Comparison of ENCODE assay signal across 20 cellular contexts in genomic region chr9:111991179-111991578, GRCh38.
A peak's percentile ranks its signal among the peaks of the same experiment; 100 is the strongest.
DNase-seq lines count a peak whose midpoint lies in the region; ATAC-seq, FAIRE-seq and TF ChIP-seq lines count a peak whose summit lies in the region.
"Had no signal": no experiment of that assay in that cellular context is flagged by ENCODE, and none has a peak within 500 bp of the region (broad histone marks: within the 10 kb centered on the region; RNA-seq: fewer than 3 reads in every experiment).

No MANE protein-coding gene starts in this region.

- H3K9me1 ChIP-seq in K562 (ENCODE audit: control insufficient read depth, insufficient read depth, low read length): no peaks in the 10 kb centered on the region

- TF ChIP-seq POLR2A in K562 (conservative IDR thresholded peaks at IDR 0.05) (no peak), gastrocnemius medialis (IDR thresholded peaks at IDR 0.05) (no peak)

- no peak for TF ChIP-seq EP300 in K562 (IDR thresholded peaks at IDR 0.05; ENCODE audit: low read length)

- H3K27ac ChIP-seq in OCI-LY3 (ENCODE audit: low read length) (peak overlapping the region; percentile 93; the same call in 1 of the 2 replicates), K562 (ENCODE audit: extremely low read depth, low read depth, low read length) (no peak overlapping the region), kidney (ENCODE audit: low read depth in 2 of 2, low read length in 2 of 2) (no peak overlapping the region), gastrocnemius medialis (no peak overlapping the region)

- H3K9me3 ChIP-seq in OCI-LY3 (ENCODE audit: insufficient read depth, low read length) (no peaks in the 10 kb centered on the region; the same call in 1 of the 2 replicates), K562 (replicated peaks; ENCODE audit: control insufficient read depth, insufficient read depth, low read depth, low read length) (no peaks in the 10 kb centered on the region), kidney (ENCODE audit: control insufficient read depth in 1 of 2, low read length in 2 of 2) (peaks cover 0 to 4% of the 10 kb centered on the region in 2 donors), gastrocnemius medialis (peaks cover 0 to 4% (median 0%) of the 10 kb centered on the region in 3 donors)
- H3K9me3 ChIP-seq: BE2C had no signal

- H3K27ac Mint-ChIP-seq in Calu3 (ENCODE audit: unreplicated experiment): peak overlapping the region; percentile 23
- no peak overlapping the region for H3K27ac Mint-ChIP-seq in naive thymus-derived CD8-positive, alpha-beta T cell
- H3K27ac Mint-ChIP-seq: CD4-positive, CD25-positive, alpha-beta regulatory T cell; CD8-positive, alpha-beta memory T cell; H9 had no signal

- CTCF ChIA-PET in Calu3 (lab: Charles Lee) (no interaction called here), K562 (lab: Yijun Ruan, JAX; ENCODE audit: low intra/inter-chr PET ratio) (interaction anchor here (0.6 kb wide), 1 partner anchor 94 kb away, joined by 3 read pairs; no protein-coding TSS in a partner anchor)

- no peaks in the 10 kb centered on the region for H3K27me3 Mint-ChIP-seq in Calu3 (ENCODE audit: unreplicated experiment)
- H3K27me3 Mint-ChIP-seq in naive thymus-derived CD8-positive, alpha-beta T cell: no peaks in the 10 kb centered on the region
- H3K27me3 Mint-ChIP-seq: CD8-positive, alpha-beta memory T cell had no signal

- H3K9ac ChIP-seq in OCI-LY3 (ENCODE audit: low read length) (no peak overlapping the region), K562 (ENCODE audit: insufficient read depth in 1 of 2, low read depth in 2 of 2, low read length in 2 of 2) (no peak overlapping the region), kidney (ENCODE audit: low read length in 2 of 2) (no peak overlapping the region)

- peaks cover 66% of the 10 kb centered on the region for H3K4me1 ChIP-seq in OCI-LY3 (ENCODE audit: low read length)
- peaks cover 0 to 5% of the 10 kb centered on the region in 2 experiments; a peak in 1 of 5 replicates for H3K4me1 ChIP-seq in K562 (replicated peaks in 1 of 2; ENCODE audit: control insufficient read depth in 2 of 2, insufficient read depth in 2 of 2, low read length in 2 of 2)
- H3K4me1 ChIP-seq in kidney (ENCODE audit: control insufficient read depth in 1 of 2, insufficient read depth in 1 of 2, low read depth in 1 of 2, low read length in 2 of 2): peaks cover 3 to 5% of the 10 kb centered on the region in 2 donors
- no peaks in the 10 kb centered on the region for H3K4me1 ChIP-seq in gastrocnemius medialis
- H3K4me1 ChIP-seq: BE2C had no signal

- H3K4me3 ChIP-seq in OCI-LY3 (ENCODE audit: low read length) (no peak overlapping the region), K562 (no peak overlapping the region), kidney (ENCODE audit: low read length in 2 of 2) (no peak overlapping the region), gastrocnemius medialis (no peak overlapping the region)

- TF ChIP-seq CTCF in Calu3 (IDR thresholded peaks at IDR 0.05; ENCODE audit: unreplicated experiment) (no peak), OCI-LY3 (IDR thresholded peaks at IDR 0.05; ENCODE audit: low read depth, low read length) (no peak), K562 (IDR thresholded peaks at IDR 0.05 in 2 of 3, conservative IDR thresholded peaks at IDR 0.05 in 1 of 3; ENCODE audit: insufficient read depth in 2 of 3, low read depth in 1 of 3, low read length in 3 of 3) (no peak), kidney (IDR thresholded peaks at IDR 0.05; ENCODE audit: borderline replicate concordance, extremely low read depth, insufficient read depth) (no peak), gastrocnemius medialis (IDR thresholded peaks at IDR 0.05 in 4 of 5, conservative IDR thresholded peaks at IDR 0.05 in 1 of 5) (no peak)

- ATAC-seq in K562: no peak
- ATAC-seq in gastrocnemius medialis: no peak
- ATAC-seq in naive thymus-derived CD8-positive, alpha-beta T cell: no peak
- ATAC-seq in HG03025 (IDR thresholded peaks at IDR 0.05; ENCODE audit: low FRiP score, unreplicated experiment): no peak

- H4K20me1 ChIP-seq in OCI-LY3 (ENCODE audit: insufficient read depth, low read length) (no peaks in the 10 kb centered on the region), K562 (replicated peaks; ENCODE audit: control insufficient read depth, insufficient read depth, low read length) (no peaks in the 10 kb centered on the region)

- H3K27me3 ChIP-seq in OCI-LY3 (ENCODE audit: low read depth, low read length): no peaks in the 10 kb centered on the region
- H3K27me3 ChIP-seq in K562 (ENCODE audit: control insufficient read depth in 2 of 2, insufficient read depth in 2 of 2, low read length in 2 of 2): no peaks in the 10 kb centered on the region
- H3K27me3 ChIP-seq in gastrocnemius medialis: no peaks in the 10 kb centered on the region
- H3K27me3 ChIP-seq: BE2C had no signal

- intact Hi-C loops in Calu3 (cut with micrococcal nuclease; ENCODE audit: unreplicated experiment) (no loop called here), K562 (cut with micrococcal nuclease) (no loop called here), kidney (cut with DNase I) (no loop called here), gastrocnemius medialis (cut with DNase I; ENCODE audit: low total_unique reads) (no loop called here)

- no peak overlapping the region for H3K4me3 Mint-ChIP-seq in Calu3 (ENCODE audit: low read depth, unreplicated experiment)
- no peak overlapping the region for H3K4me3 Mint-ChIP-seq in naive thymus-derived CD8-positive, alpha-beta T cell
- H3K4me3 Mint-ChIP-seq: CD4-positive, CD25-positive, alpha-beta regulatory T cell; CD8-positive, alpha-beta memory T cell; H9 had no signal

- peaks cover 11% of the 10 kb centered on the region for H3K36me3 Mint-ChIP-seq in Calu3 (ENCODE audit: insufficient read depth, unreplicated experiment)
- H3K36me3 Mint-ChIP-seq in naive thymus-derived CD8-positive, alpha-beta T cell: no peaks in the 10 kb centered on the region
- H3K36me3 Mint-ChIP-seq: CD8-positive, alpha-beta memory T cell had no signal

- POLR2A ChIA-PET in K562 (lab: Yijun Ruan, JAX): no interaction called here
- POLR2A ChIA-PET in naive thymus-derived CD8-positive, alpha-beta T cell (lab: Charles Lee): no interaction called here

- H3K79me2 ChIP-seq in OCI-LY3 (ENCODE audit: low read length): no peaks in the 10 kb centered on the region
- no peaks in the 10 kb centered on the region for H3K79me2 ChIP-seq in K562 (ENCODE audit: control insufficient read depth, insufficient read depth, low read length)

- no peak for FAIRE-seq in K562 (lab: Jason Lieb, UNC)
- peak; percentile 11 for FAIRE-seq in kidney (lab: Jason Lieb, UNC)
- FAIRE-seq: D721Med, H1, HTR-8/SVneo had no signal

- H2AFZ ChIP-seq in OCI-LY3 (ENCODE audit: low read depth, low read length): no peak overlapping the region
- no peak overlapping the region for H2AFZ ChIP-seq in K562 (ENCODE audit: low read depth, low read length)

- peaks cover 2% of the 10 kb centered on the region for H3K9me3 Mint-ChIP-seq in Calu3 (ENCODE audit: low read depth, unreplicated experiment)
- peaks cover 0 to 7% (median 0%) of the 10 kb centered on the region in 9 donors for H3K9me3 Mint-ChIP-seq in naive thymus-derived CD8-positive, alpha-beta T cell
- H3K9me3 Mint-ChIP-seq: H9 had no signal

- H3K36me3 ChIP-seq in OCI-LY3 (replicated peaks; ENCODE audit: low read depth, low read length) (peaks cover 8% of the 10 kb centered on the region), K562 (ENCODE audit: control insufficient read depth, insufficient read depth, low read length) (no peaks in the 10 kb centered on the region), kidney (ENCODE audit: control insufficient read depth in 1 of 2, insufficient read depth in 2 of 2, low read length in 2 of 2) (no peaks in the 10 kb centered on the region), gastrocnemius medialis (no peaks in the 10 kb centered on the region)
- H3K36me3 ChIP-seq: BE2C had no signal

- peaks cover 20% of the 10 kb centered on the region for H3K4me1 Mint-ChIP-seq in Calu3 (ENCODE audit: low read depth, unreplicated experiment)
- peaks cover 6 to 36% (median 18%) of the 10 kb centered on the region in 4 donors for H3K4me1 Mint-ChIP-seq in naive thymus-derived CD8-positive, alpha-beta T cell
- H3K4me1 Mint-ChIP-seq: H9 had no signal

- in situ Hi-C loops in K562 (cut with MboI): no loop called here
- in situ Hi-C loops in gastrocnemius medialis (cut with MboI; ENCODE audit: low sequenced_read_pairs in 4 of 4): no loop called here

- TF ChIP-seq RAD21 in K562 (CRISPR knock-in tag; conservative IDR thresholded peaks at IDR 0.05 in 1 of 2, IDR thresholded peaks at IDR 0.05 in 1 of 2): no peak

- no peak for DNase-seq in Calu3
- no peak for DNase-seq in K562 (ENCODE audit: extremely low read depth in 1 of 4, low spot score in 3 of 4)
- DNase-seq in kidney: no peak
- DNase-seq in gastrocnemius medialis: no peak
- DNase-seq in naive thymus-derived CD8-positive, alpha-beta T cell: no peak
- DNase-seq: ACHN; BE2C; C1 segment of cervical spinal cord; CD4-positive, CD25-positive, alpha-beta regulatory T cell; CD8-positive, alpha-beta memory T cell; COR-L47; GDM1; H9; IMR-90; KBM-7 had no signal

- BruUV-seq in Calu3 (replicated peaks; lab: Mats Ljungman, UMichigan) (no TSS peak), K562 (replicated peaks; lab: Mats Ljungman, UMichigan) (no TSS peak)

- no peak overlapping the region for H3K4me2 ChIP-seq in OCI-LY3 (ENCODE audit: low read length)
- H3K4me2 ChIP-seq in K562 (ENCODE audit: insufficient read depth, low read length): no peak overlapping the region

TF ChIP-seq in K562, 482 proteins besides CTCF, POLR2A, EP300 and RAD21:
- TF ChIP-seq ZNF507 (tag; conservative IDR thresholded peaks at IDR 0.05) (peak; percentile 98), SRF (CRISPR knock-in tag; IDR thresholded peaks at IDR 0.05) (no peak)
